ENCODE assay signal across 23 cellular contexts in the genomic region with DNA sequence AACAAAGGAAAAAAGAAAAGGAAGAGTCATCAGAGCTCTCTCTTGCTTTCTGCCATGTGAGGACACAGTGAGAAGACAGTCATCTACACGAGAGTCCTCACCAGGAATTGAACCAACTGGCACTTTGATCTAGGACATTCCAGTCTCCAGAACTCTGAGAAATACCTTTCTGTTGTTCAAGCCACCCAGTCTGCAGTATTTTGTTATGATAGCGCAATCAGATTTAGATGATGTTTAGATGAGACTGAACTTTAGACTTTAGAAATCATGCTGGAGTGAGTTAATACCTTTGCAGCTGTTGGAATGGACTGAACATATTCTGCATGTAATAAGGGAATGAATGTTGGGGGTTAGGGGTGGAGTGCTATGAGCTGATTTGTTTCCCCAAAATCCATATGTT.
"Had no signal": no experiment of that assay in that cellular context is flagged by ENCODE, and none has a peak within 500 bp of the region (broad histone marks: within the 10 kb centered on the region; RNA-seq: fewer than 3 reads in every experiment).

No MANE protein-coding gene starts in this region.

- H3K27ac ChIP-seq: KMS-11, RWPE1 had no signal

- H3K9me3 ChIP-seq: SK-N-SH had no signal

- H3K4me2 ChIP-seq: KMS-11, SK-N-SH had no signal

- H3K27ac Mint-ChIP-seq: IgD-negative memory B cell had no signal

- H3K9ac ChIP-seq: KMS-11, SK-N-SH had no signal

- H3K27me3 Mint-ChIP-seq: IgD-negative memory B cell had no signal

- H3K36me3 Mint-ChIP-seq: IgD-negative memory B cell had no signal

- DNase-seq: MV-4-11, NCI-H1048, NCI-H1105 treated with DMSO at 0.1 percent for 48 hours, NCI-H1417 treated with DMSO at 0.1 percent for 48 hours, NCI-H146, NCI-H187, NCI-H2029, NCI-H2081 treated with DMSO at 0.1 percent for 48 hours, NCI-H2171, NCI-H226, NCI-H446, NCI-H510A, NCI-H524 treated with DMSO at 0.1 percent for 48 hours, NCI-H69, NCI-H774, SHP77, SK-N-SH, SW 1271 had no signal

- H3K4me3 Mint-ChIP-seq: IgD-negative memory B cell had no signal

- ATAC-seq: K562 had no signal

- H3K9me2 ChIP-seq: SK-N-SH had no signal

- H3K4me3 ChIP-seq: K562 had no signal

- FAIRE-seq: K562, RCC 7860 had no signal
